In genomic region chr19:57633832-57634131, GRCh38 we compare ENCODE assay signal across 8 cellular contexts. TPM values are rescaled to one million over a fixed set of nuclear protein-coding genes. Genes with fewer than 3 reads are reported as not detected.
DNase-seq lines count a peak whose midpoint lies in the region; ATAC-seq and TF ChIP-seq lines count a peak whose summit lies in the region.

No MANE protein-coding gene starts in this region.

- TF ChIP-seq POLR2A in heart left ventricle (IDR thresholded peaks at IDR 0.05), result no peak
- TF ChIP-seq POLR2A in sigmoid colon (IDR thresholded peaks at IDR 0.05), result no peak

- CTCF ChIA-PET in activated CD4-positive, alpha-beta memory T cell treated with anti-CD3 and anti-CD28 coated beads for 36 hours (lab: Charles Lee), result interaction anchor here (2.3 kb wide), 1 partner anchor 48 kb away, joined by 10 read pairs; the partner anchor contains the start of gene ZNF551

- H3K4me3 ChIP-seq in GM23248, result peak overlapping the region; percentile 99
- H3K4me3 ChIP-seq in heart left ventricle, result peak overlapping the region; percentile 68 to 93 (median 86)
- H3K4me3 ChIP-seq in sigmoid colon, result peak overlapping the region; percentile 63 to 93 (median 80)

- H3K4me1 Mint-ChIP-seq in activated CD4-positive, alpha-beta memory T cell treated with anti-CD3 and anti-CD28 coated beads for 36 hours (ENCODE audit: low read depth), result peaks cover 20% of the 10 kb centered on the region

- peak overlapping the region; percentile 99 for H2AFZ ChIP-seq in GM23248

- 37 to 45% methylated on average over 6 of the region's 6 CpGs for WGBS in GM23248 (ENCODE audit: low coverage in 1 of 2, low lambda C conversion rate in 2 of 2, missing lambda C conversion rate in 2 of 2), 2 experiments
- 31 to 46% (median 37%) methylated on average over 6 of the region's 6 CpGs for WGBS in heart left ventricle, 4 donors
- 67 to 78% methylated on average over 6 of the region's 6 CpGs for WGBS in sigmoid colon, 2 donors

- POLR2A ChIA-PET in activated CD4-positive, alpha-beta memory T cell treated with anti-CD3 and anti-CD28 coated beads for 36 hours (lab: Charles Lee), result interaction anchor here (1.5 kb wide), 1 partner anchor 20 kb away, joined by 6 read pairs; the partner anchor contains the start of gene ZNF134

- intact Hi-C loops in activated CD4-positive, alpha-beta memory T cell treated with anti-CD3 and anti-CD28 coated beads for 36 hours (cut with micrococcal nuclease), result loop anchor here (1.0 to 5.0 kb wide), 5 partner anchors 19 to 94 kb away; partner anchors contain the start of genes ZNF134, ZNF416, ZNF530 and ZNF551
- intact Hi-C loops in heart left ventricle (cut with DNase I), result loop anchor here in 3 of 10 donors (1.0 to 2.0 kb wide), 3 partner anchors 19 to 48 kb away; partner anchors contain the start of genes ZNF551 (in 2 of the 3) and ZNF134 (in 1 of the 3)
- intact Hi-C loops in sigmoid colon (cut with DNase I), result loop anchor here (2.0 to 5.0 kb wide), 2 partner anchors 47 to 51 kb away; partner anchors contain the start of genes ZIK1 and ZNF551

- H3K27ac Mint-ChIP-seq in activated CD4-positive, alpha-beta memory T cell treated with anti-CD3 and anti-CD28 coated beads for 36 hours, result no peak overlapping the region

- H3K36me3 ChIP-seq in GM23248 (ENCODE audit: low read depth), result peaks cover 33% of the 10 kb centered on the region
- H3K36me3 ChIP-seq in heart left ventricle, result peaks cover 4 to 54% (median 37%) of the 10 kb centered on the region in 9 donors
- peaks cover 11 to 55% (median 38%) of the 10 kb centered on the region in 4 donors for H3K36me3 ChIP-seq in sigmoid colon

- no peaks in the 10 kb centered on the region for H4K20me1 ChIP-seq in GM23248 (ENCODE audit: insufficient read depth)

- H3K27me3 ChIP-seq in GM23248 (replicated peaks; ENCODE audit: insufficient read depth) (no peaks in the 10 kb centered on the region), heart left ventricle (no peaks in the 10 kb centered on the region), sigmoid colon (no peaks in the 10 kb centered on the region)

- ATAC-seq in heart left ventricle, result peak in 2 of 4 donors; percentile 13 to 51

- no peaks in the 10 kb centered on the region for H3K9me2 ChIP-seq in GM23248 (ENCODE audit: insufficient read depth)

- peaks cover 4% of the 10 kb centered on the region; the same call in 1 of the 2 replicates for H3F3A ChIP-seq in GM23248 (ENCODE audit: insufficient read depth)

- in situ Hi-C loops in GM23248 (cut with MboI), result no loop called here

- H3K9ac ChIP-seq in GM23248, result peak overlapping the region; percentile 87

- TF ChIP-seq CTCF in heart left ventricle (IDR thresholded peaks at IDR 0.05), result no peak
- TF ChIP-seq CTCF in sigmoid colon (IDR thresholded peaks at IDR 0.05), result no peak

- H3K36me3 Mint-ChIP-seq in activated CD4-positive, alpha-beta memory T cell treated with anti-CD3 and anti-CD28 coated beads for 36 hours, result peaks cover 50% of the 10 kb centered on the region

- H3K79me2 ChIP-seq in GM23248 (ENCODE audit: insufficient read depth), result peaks cover 47% of the 10 kb centered on the region

- H3K9me3 Mint-ChIP-seq in activated CD4-positive, alpha-beta memory T cell treated with anti-CD3 and anti-CD28 coated beads for 36 hours, result peaks cover 41% of the 10 kb centered on the region

- DNase-seq in GM23248 (no peak), heart left ventricle (no peak), sigmoid colon (no peak), amniotic stem cell (lab: John Stamatoyannopoulos, UW) (no peak), NCI-H226 (no peak), NCI-H748 (lab: John Stamatoyannopoulos, UW; ENCODE audit: unreplicated experiment) (no peak)
- DNase-seq in activated CD4-positive, alpha-beta memory T cell treated with anti-CD3 and anti-CD28 coated beads for 36 hours, result no peak
- no peak for DNase-seq in stimulated activated CD4-positive, alpha-beta T cell treated with anti-CD3 and anti-CD28 coated beads, Interleukin-1b, Interleukin-23, amount 100 ng/mL, for 48 hours

- TF ChIP-seq EP300 in sigmoid colon (IDR thresholded peaks at IDR 0.05), result no peak

- H3K27ac ChIP-seq in GM23248, result no peak overlapping the region
- peak overlapping the region in 9 of 12 donors; percentile 78 to 92 (median 85) for H3K27ac ChIP-seq in heart left ventricle
- H3K27ac ChIP-seq in sigmoid colon, result peak overlapping the region; percentile 85 to 89 (median 86)

- H3K4me2 ChIP-seq in GM23248 (ENCODE audit: unreplicated experiment), result peak overlapping the region; percentile 84

- H3K9me3 ChIP-seq in GM23248 (ENCODE audit: low read depth) (no peaks in the 10 kb centered on the region), heart left ventricle (peaks cover 0 to 52% (median 30%) of the 10 kb centered on the region in 12 donors), sigmoid colon (peaks cover 8 to 27% (median 13%) of the 10 kb centered on the region in 4 donors)

- H3K4me1 ChIP-seq in GM23248 (ENCODE audit: insufficient read depth) (peaks cover 6% of the 10 kb centered on the region; the same call in 1 of the 2 replicates), heart left ventricle (peaks cover 0 to 16% (median 12%) of the 10 kb centered on the region in 12 donors), sigmoid colon (peaks cover 0 to 18% (median 10%) of the 10 kb centered on the region in 4 donors)

- no peaks in the 10 kb centered on the region for H3K27me3 Mint-ChIP-seq in activated CD4-positive, alpha-beta memory T cell treated with anti-CD3 and anti-CD28 coated beads for 36 hours

- H3K4me3 Mint-ChIP-seq in activated CD4-positive, alpha-beta memory T cell treated with anti-CD3 and anti-CD28 coated beads for 36 hours, result peak overlapping the region; percentile 84

RNA-seq across cellular contexts. Expression of gene ZNF211, which starts 0.8 kb away (rescaled TPM):
- total RNA-seq in GM23248 (2014; rRNA removed; shearing (Covaris generic)), result 8.3 and 11.1 TPM in 2 replicates
- 5.5 and 5.7 TPM in 2 replicates for polyA plus RNA-seq in GM23248 (2016; fragmentation: Nextera tagmentation; extraction: Ambion mirVana)
- total RNA-seq in activated CD4-positive, alpha-beta memory T cell treated with anti-CD3 and anti-CD28 coated beads for 36 hours, result 1 to 10 TPM; 8.2 to 8.3 TPM
- total RNA-seq in heart left ventricle, result 10 to 100 TPM in 4 of 9 donors, 1 to 10 TPM in 5; 6.8 to 14.4 (median 9.0) TPM
- polyA plus RNA-seq in heart left ventricle, result 10 to 100 TPM in 1 of 2 donors, 1 to 10 TPM in 1; 5.6 to 11.4 TPM
- 10 to 100 TPM; 11.8 to 14.4 (median 12.6) TPM for total RNA-seq in sigmoid colon
- polyA plus RNA-seq in sigmoid colon, result 1 to 10 TPM; 1.8 to 6.5 (median 3.0) TPM

RNA-seq across cellular contexts. Expression of gene ZNF134, which starts 19.7 kb away (rescaled TPM):
- total RNA-seq in GM23248 (2014; rRNA removed; shearing (Covaris generic)), result 23.6 and 27.6 TPM in 2 replicates
- 9.5 and 10.0 TPM in 2 replicates for polyA plus RNA-seq in GM23248 (2016; fragmentation: Nextera tagmentation; extraction: Ambion mirVana)
- total RNA-seq in activated CD4-positive, alpha-beta memory T cell treated with anti-CD3 and anti-CD28 coated beads for 36 hours, result 1 to 10 TPM; 6.7 to 8.0 TPM
- total RNA-seq in heart left ventricle, result 10 to 100 TPM; 12.6 to 15.8 (median 13.8) TPM
- 10 to 100 TPM in 1 of 2 donors, 1 to 10 TPM in 1; 5.3 to 14.7 TPM for polyA plus RNA-seq in heart left ventricle
- total RNA-seq in sigmoid colon, result 10 to 100 TPM; 10.8 to 23.2 (median 17.0) TPM
- 1 to 10 TPM in 2 of 3 donors, under 1 TPM in 1; 0.92 to 6.5 (median 4.2) TPM for polyA plus RNA-seq in sigmoid colon

RNA-seq across cellular contexts. Expression of gene ZNF530, which starts 34.1 kb away (rescaled TPM):
- total RNA-seq in GM23248 (2014; rRNA removed; shearing (Covaris generic)), result 3.7 and 5.1 TPM in 2 replicates
- polyA plus RNA-seq in GM23248 (2016; fragmentation: Nextera tagmentation; extraction: Ambion mirVana) (2.4 and 2.6 TPM in 2 replicates), heart left ventricle (1 to 10 TPM; 4.9 to 8.7 TPM), sigmoid colon (1 to 10 TPM; 1.4 to 3.3 (median 1.8) TPM)
- 1 to 10 TPM; 3.7 to 5.6 TPM for total RNA-seq in activated CD4-positive, alpha-beta memory T cell treated with anti-CD3 and anti-CD28 coated beads for 36 hours
- total RNA-seq in heart left ventricle (1 to 10 TPM; 2.7 to 7.5 (median 3.9) TPM), sigmoid colon (10 to 100 TPM in 1 of 4 donors, 1 to 10 TPM in 3; 1.2 to 12.5 (median 3.1) TPM)

RNA-seq across cellular contexts. Expression of gene ZSCAN4, which starts 35.0 kb away (rescaled TPM):
- total RNA-seq in GM23248 (2014; rRNA removed; shearing (Covaris generic)), result not detected in 2 replicates
- polyA plus RNA-seq in GM23248 (2016; fragmentation: Nextera tagmentation; extraction: Ambion mirVana), result not detected in 2 replicates
- total RNA-seq in activated CD4-positive, alpha-beta memory T cell treated with anti-CD3 and anti-CD28 coated beads for 36 hours, result not detected
- total RNA-seq in heart left ventricle, result under 1 TPM in 1 of 9 donors, not detected in 8; 0.14 TPM
- under 1 TPM; 0.03 to 0.11 TPM for polyA plus RNA-seq in heart left ventricle
- under 1 TPM in 1 of 4 donors, not detected in 3; 0.36 TPM for total RNA-seq in sigmoid colon
- polyA plus RNA-seq in sigmoid colon, result not detected

RNA-seq across cellular contexts. Expression of gene ZNF551, which starts 48.0 kb away (rescaled TPM):
- 6.3 and 7.1 TPM in 2 replicates for total RNA-seq in GM23248 (2014; rRNA removed; shearing (Covaris generic))
- polyA plus RNA-seq in GM23248 (2016; fragmentation: Nextera tagmentation; extraction: Ambion mirVana), result 1.9 and 2.6 TPM in 2 replicates
- 1 to 10 TPM; 4.4 to 6.2 TPM for total RNA-seq in activated CD4-positive, alpha-beta memory T cell treated with anti-CD3 and anti-CD28 coated beads for 36 hours
- total RNA-seq in heart left ventricle, result 10 to 100 TPM in 1 of 9 donors, 1 to 10 TPM in 8; 3.0 to 11.3 (median 4.3) TPM
- 1 to 10 TPM; 2.4 to 3.9 TPM for polyA plus RNA-seq in heart left ventricle
- 10 to 100 TPM in 1 of 4 donors, 1 to 10 TPM in 3; 4.2 to 10.7 (median 6.6) TPM for total RNA-seq in sigmoid colon
- 1 to 10 TPM in 1 of 3 donors, under 1 TPM in 2; 0.60 to 4.1 (median 0.92) TPM for polyA plus RNA-seq in sigmoid colon
